1 cellular context compared by ENCODE assay signal in genomic region chr12:123972448-123973401, GRCh38.
TF ChIP-seq lines count a peak whose summit lies in the region.

A gene with protein sequence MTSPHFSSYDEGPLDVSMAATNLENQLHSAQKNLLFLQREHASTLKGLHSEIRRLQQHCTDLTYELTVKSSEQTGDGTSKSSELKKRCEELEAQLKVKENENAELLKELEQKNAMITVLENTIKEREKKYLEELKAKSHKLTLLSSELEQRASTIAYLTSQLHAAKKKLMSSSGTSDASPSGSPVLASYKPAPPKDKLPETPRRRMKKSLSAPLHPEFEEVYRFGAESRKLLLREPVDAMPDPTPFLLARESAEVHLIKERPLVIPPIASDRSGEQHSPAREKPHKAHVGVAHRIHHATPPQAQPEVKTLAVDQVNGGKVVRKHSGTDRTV (minus strand): TSS chr12:123972831. CDS start chr12:123944305, 28,526 bp downstream.
Gene ZNF664 (plus strand): TSS chr12:123973215. CDS start chr12:124012145, 38,930 bp downstream.

TF ChIP-seq in GM12878, 131 proteins besides CTCF, POLR2A, EP300 and RAD21 (continued from another document and continues in another):
- TF ChIP-seq PRDM15 (CRISPR knock-in tag; IDR thresholded peaks at IDR 0.05) (no peak), CBX3 (IDR thresholded peaks at IDR 0.05; ENCODE audit: borderline replicate concordance, low read depth) (no peak), IKZF2 (IDR thresholded peaks at IDR 0.05) (no peak), MTA2 (IDR thresholded peaks at IDR 0.05; ENCODE audit: low read depth) (no peak), POLR2AphosphoS5 (IDR thresholded peaks at IDR 0.05; ENCODE audit: low read length) (0 out of 2 replicates have a peak, but pooled peaks have one; percentile 25), ZBED1 (IDR thresholded peaks at IDR 0.05; ENCODE audit: borderline replicate concordance) (no peak), POLR2AphosphoS2 (IDR thresholded peaks at IDR 0.05; ENCODE audit: low read depth, low read length) (no peak), ZNF217 (IDR thresholded peaks at IDR 0.05) (no peak; the same call in 1 of the 2 replicates), TARDBP (IDR thresholded peaks at IDR 0.05; ENCODE audit: borderline replicate concordance) (no peak), CEBPZ (IDR thresholded peaks at IDR 0.05; ENCODE audit: low read depth, low read length) (no peak), TBL1XR1 (IDR thresholded peaks at IDR 0.05; ENCODE audit: low read depth, low read length) (no peak), SREBF2 (IDR thresholded peaks at IDR 0.05; ENCODE audit: low read length) (no peak), YBX1 (IDR thresholded peaks at IDR 0.05) (no peak), SREBF1 (IDR thresholded peaks at IDR 0.05; ENCODE audit: low read length) (no peak), EGR1 (IDR thresholded peaks at IDR 0.05; ENCODE audit: borderline replicate concordance in 1 of 2, low read depth in 2 of 2, low read length in 2 of 2) (peak in 1 of 2 experiments; percentile 90; a peak in 2 of 3 replicates), KLF5 (IDR thresholded peaks at IDR 0.05; ENCODE audit: partially characterized antibody) (no peak), ETV6 (conservative IDR thresholded peaks at IDR 0.05 in 1 of 2, IDR thresholded peaks at IDR 0.05 in 1 of 2; ENCODE audit: borderline replicate concordance in 1 of 2, low read depth in 1 of 2) (no peak), STAT3 (IDR thresholded peaks at IDR 0.05; ENCODE audit: low read depth, low read length) (no peak), JUNB (IDR thresholded peaks at IDR 0.05) (no peak), TCF3 (IDR thresholded peaks at IDR 0.05; ENCODE audit: borderline replicate concordance, insufficient read depth, low read depth, low read length) (0 out of 2 replicates have a peak, but pooled peaks have one; percentile 29), CBX5 (IDR thresholded peaks at IDR 0.05; ENCODE audit: low read depth) (no peak), STAT1 (conservative IDR thresholded peaks at IDR 0.05) (no peak), SIX5 (IDR thresholded peaks at IDR 0.05; ENCODE audit: low read depth, low read length, severe bottlenecking) (no peak), GATAD2B (conservative IDR thresholded peaks at IDR 0.05; ENCODE audit: low read depth) (no peak; the same call in 1 of the 2 replicates), KAT2A (conservative IDR thresholded peaks at IDR 0.05; ENCODE audit: control insufficient read depth, low read depth, low read length) (no peak), HDAC6 (IDR thresholded peaks at IDR 0.05; ENCODE audit: unreplicated experiment) (no peak), ATF2 (IDR thresholded peaks at IDR 0.05; ENCODE audit: low read length) (no peak), BRCA1 (IDR thresholded peaks at IDR 0.05; ENCODE audit: low read depth, low read length) (no peak), ZNF622 (IDR thresholded peaks at IDR 0.05) (no peak), ATF7 (IDR thresholded peaks at IDR 0.05; ENCODE audit: low read depth) (no peak), RB1 (IDR thresholded peaks at IDR 0.05; ENCODE audit: borderline replicate concordance) (peak; percentile 28; the same call in 1 of the 2 replicates), SUZ12 (IDR thresholded peaks at IDR 0.05; ENCODE audit: unreplicated experiment) (no peak), CBFB (IDR thresholded peaks at IDR 0.05; ENCODE audit: low read depth) (no peak), RELA (IDR thresholded peaks at IDR 0.05; ENCODE audit: borderline replicate concordance, partially characterized antibody) (no peak), RBBP5 (conservative IDR thresholded peaks at IDR 0.05) (no peak), IKZF1 (conservative IDR thresholded peaks at IDR 0.05) (peak; percentile 84), SRF (IDR thresholded peaks at IDR 0.05; ENCODE audit: low read depth in 2 of 2, low read length in 2 of 2) (no peak), ZSCAN29 (IDR thresholded peaks at IDR 0.05) (no peak), CHD1 (IDR thresholded peaks at IDR 0.05; ENCODE audit: low read depth, low read length) (no peak)
- TF ChIP-seq, protein P1, sequence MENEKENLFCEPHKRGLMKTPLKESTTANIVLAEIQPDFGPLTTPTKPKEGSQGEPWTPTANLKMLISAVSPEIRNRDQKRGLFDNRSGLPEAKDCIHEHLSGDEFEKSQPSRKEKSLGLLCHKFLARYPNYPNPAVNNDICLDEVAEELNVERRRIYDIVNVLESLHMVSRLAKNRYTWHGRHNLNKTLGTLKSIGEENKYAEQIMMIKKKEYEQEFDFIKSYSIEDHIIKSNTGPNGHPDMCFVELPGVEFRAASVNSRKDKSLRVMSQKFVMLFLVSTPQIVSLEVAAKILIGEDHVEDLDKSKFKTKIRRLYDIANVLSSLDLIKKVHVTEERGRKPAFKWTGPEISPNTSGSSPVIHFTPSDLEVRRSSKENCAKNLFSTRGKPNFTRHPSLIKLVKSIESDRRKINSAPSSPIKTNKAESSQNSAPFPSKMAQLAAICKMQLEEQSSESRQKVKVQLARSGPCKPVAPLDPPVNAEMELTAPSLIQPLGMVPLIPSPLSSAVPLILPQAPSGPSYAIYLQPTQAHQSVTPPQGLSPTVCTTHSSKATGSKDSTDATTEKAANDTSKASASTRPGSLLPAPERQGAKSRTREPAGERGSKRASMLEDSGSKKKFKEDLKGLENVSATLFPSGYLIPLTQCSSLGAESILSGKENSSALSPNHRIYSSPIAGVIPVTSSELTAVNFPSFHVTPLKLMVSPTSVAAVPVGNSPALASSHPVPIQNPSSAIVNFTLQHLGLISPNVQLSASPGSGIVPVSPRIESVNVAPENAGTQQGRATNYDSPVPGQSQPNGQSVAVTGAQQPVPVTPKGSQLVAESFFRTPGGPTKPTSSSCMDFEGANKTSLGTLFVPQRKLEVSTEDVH (IDR thresholded peaks at IDR 0.05; ENCODE audit: low read depth, partially characterized antibody), result no peak
- TF ChIP-seq, protein P2, sequence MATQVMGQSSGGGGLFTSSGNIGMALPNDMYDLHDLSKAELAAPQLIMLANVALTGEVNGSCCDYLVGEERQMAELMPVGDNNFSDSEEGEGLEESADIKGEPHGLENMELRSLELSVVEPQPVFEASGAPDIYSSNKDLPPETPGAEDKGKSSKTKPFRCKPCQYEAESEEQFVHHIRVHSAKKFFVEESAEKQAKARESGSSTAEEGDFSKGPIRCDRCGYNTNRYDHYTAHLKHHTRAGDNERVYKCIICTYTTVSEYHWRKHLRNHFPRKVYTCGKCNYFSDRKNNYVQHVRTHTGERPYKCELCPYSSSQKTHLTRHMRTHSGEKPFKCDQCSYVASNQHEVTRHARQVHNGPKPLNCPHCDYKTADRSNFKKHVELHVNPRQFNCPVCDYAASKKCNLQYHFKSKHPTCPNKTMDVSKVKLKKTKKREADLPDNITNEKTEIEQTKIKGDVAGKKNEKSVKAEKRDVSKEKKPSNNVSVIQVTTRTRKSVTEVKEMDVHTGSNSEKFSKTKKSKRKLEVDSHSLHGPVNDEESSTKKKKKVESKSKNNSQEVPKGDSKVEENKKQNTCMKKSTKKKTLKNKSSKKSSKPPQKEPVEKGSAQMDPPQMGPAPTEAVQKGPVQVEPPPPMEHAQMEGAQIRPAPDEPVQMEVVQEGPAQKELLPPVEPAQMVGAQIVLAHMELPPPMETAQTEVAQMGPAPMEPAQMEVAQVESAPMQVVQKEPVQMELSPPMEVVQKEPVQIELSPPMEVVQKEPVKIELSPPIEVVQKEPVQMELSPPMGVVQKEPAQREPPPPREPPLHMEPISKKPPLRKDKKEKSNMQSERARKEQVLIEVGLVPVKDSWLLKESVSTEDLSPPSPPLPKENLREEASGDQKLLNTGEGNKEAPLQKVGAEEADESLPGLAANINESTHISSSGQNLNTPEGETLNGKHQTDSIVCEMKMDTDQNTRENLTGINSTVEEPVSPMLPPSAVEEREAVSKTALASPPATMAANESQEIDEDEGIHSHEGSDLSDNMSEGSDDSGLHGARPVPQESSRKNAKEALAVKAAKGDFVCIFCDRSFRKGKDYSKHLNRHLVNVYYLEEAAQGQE (IDR thresholded peaks at IDR 0.05; ENCODE audit: low read depth, low read length), result no peak
- TF ChIP-seq, protein P3, sequence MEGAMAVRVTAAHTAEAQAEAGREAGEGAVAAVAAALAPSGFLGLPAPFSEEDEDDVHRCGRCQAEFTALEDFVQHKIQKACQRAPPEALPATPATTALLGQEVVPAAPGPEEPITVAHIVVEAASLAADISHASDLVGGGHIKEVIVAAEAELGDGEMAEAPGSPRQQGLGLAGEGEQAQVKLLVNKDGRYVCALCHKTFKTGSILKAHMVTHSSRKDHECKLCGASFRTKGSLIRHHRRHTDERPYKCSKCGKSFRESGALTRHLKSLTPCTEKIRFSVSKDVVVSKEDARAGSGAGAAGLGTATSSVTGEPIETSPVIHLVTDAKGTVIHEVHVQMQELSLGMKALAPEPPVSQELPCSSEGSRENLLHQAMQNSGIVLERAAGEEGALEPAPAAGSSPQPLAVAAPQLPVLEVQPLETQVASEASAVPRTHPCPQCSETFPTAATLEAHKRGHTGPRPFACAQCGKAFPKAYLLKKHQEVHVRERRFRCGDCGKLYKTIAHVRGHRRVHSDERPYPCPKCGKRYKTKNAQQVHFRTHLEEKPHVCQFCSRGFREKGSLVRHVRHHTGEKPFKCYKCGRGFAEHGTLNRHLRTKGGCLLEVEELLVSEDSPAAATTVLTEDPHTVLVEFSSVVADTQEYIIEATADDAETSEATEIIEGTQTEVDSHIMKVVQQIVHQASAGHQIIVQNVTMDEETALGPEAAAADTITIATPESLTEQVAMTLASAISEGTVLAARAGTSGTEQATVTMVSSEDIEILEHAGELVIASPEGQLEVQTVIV (IDR thresholded peaks at IDR 0.05; ENCODE audit: borderline replicate concordance, partially characterized antibody), result no peak
- TF ChIP-seq, protein P4, sequence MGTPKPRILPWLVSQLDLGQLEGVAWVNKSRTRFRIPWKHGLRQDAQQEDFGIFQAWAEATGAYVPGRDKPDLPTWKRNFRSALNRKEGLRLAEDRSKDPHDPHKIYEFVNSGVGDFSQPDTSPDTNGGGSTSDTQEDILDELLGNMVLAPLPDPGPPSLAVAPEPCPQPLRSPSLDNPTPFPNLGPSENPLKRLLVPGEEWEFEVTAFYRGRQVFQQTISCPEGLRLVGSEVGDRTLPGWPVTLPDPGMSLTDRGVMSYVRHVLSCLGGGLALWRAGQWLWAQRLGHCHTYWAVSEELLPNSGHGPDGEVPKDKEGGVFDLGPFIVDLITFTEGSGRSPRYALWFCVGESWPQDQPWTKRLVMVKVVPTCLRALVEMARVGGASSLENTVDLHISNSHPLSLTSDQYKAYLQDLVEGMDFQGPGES (IDR thresholded peaks at IDR 0.05), result no peak
